20 cellular contexts compared by ENCODE assay signal in the genomic region with DNA sequence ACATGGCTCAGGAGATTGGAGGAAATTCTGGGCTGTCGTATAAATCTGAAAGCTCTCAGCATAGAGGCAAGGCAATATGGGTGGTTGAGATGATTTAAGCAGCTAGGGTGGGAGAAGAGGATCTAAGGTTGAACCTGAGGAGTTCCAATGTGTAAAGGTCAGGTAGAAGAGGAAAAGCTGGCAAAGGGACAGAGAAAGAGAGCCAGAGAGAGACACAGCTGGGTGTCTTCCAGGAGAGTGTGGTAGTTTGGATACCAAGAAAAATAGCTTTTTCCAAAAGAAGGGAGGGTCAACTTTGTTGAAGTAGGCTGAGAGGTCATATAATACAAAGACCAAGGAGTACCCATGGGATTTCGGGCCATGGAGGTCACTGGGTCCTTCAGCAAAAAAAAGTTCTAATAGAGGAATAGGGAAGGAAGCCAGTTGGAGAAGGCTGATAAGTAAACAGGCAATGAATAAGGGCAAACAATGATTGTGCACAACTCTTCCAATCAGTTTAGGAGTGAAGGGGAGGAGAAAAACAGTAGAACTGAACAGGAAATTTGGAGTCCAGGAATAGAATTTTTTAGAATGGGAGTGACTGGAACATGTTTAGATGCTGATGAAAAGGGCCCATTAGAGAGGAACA.
"Had no signal": no experiment of that assay in that cellular context is flagged by ENCODE, and none has a peak within 500 bp of the region (broad histone marks: within the 10 kb centered on the region; RNA-seq: fewer than 3 reads in every experiment).

No MANE protein-coding gene starts in this region.

- H3K4me3 ChIP-seq: colonic mucosa, left lung, right atrium auricular region, suprapubic skin, transverse colon, uterus had no signal

- ATAC-seq: left lung had no signal

- H3K27me3 Mint-ChIP-seq: activated CD4-positive, alpha-beta T cell treated with anti-CD3 and anti-CD28 coated beads, Interleukin-2, amount 10 ng/mL, durations not matched to agents 24 days and 14 days; progenitor cell of endocrine pancreas had no signal

- H3K4me1 ChIP-seq: colonic mucosa, left lung, right atrium auricular region, suprapubic skin, transverse colon, uterus had no signal

- H3K9me3 Mint-ChIP-seq: activated naive CD4-positive, alpha-beta T cell treated with anti-CD3 and anti-CD28 coated beads, Interleukin-2, amount 10 ng/mL, durations not matched to agents 7 days and 5 days; central memory CD8-positive, alpha-beta T cell had no signal

- H3K36me3 ChIP-seq: colonic mucosa, left lung, right atrium auricular region, suprapubic skin, transverse colon, uterus had no signal

- DNase-seq: activated CD4-positive, alpha-beta T cell treated with anti-CD3 and anti-CD28 coated beads, Interleukin-2, amount 10 ng/mL, durations not matched to agents 24 days and 14 days; activated CD8-positive, alpha-beta memory T cell treated with anti-CD3 and anti-CD28 coated beads, Interleukin-2, amount 50 U/mL, for 48 hours; activated effector memory CD4-positive, alpha-beta T cell treated with Interleukin-2 at 50 U/mL for 16 hours; activated naive CD4-positive, alpha-beta T cell treated with anti-CD3 and anti-CD28 coated beads, Interleukin-2, amount 10 ng/mL, durations not matched to agents 7 days and 5 days; activated T-cell treated with anti-CD3 and anti-CD28 coated beads, Interleukin-2, amount 50 U/mL, for 48 hours; aorta; colonic mucosa; left lung; occipital lobe; stimulated activated CD4-positive, alpha-beta T cell treated with anti-CD3 and anti-CD28 coated beads, Interleukin-2, amount 100 ng/mL, for 24 hours; transverse colon; uterus had no signal

- H3K27me3 ChIP-seq: colonic mucosa, left lung, right atrium auricular region, suprapubic skin, transverse colon, uterus had no signal

- H3K4me3 Mint-ChIP-seq: activated CD4-positive, alpha-beta T cell treated with anti-CD3 and anti-CD28 coated beads, Interleukin-2, amount 10 ng/mL, durations not matched to agents 24 days and 14 days; activated naive CD4-positive, alpha-beta T cell treated with anti-CD3 and anti-CD28 coated beads, Interleukin-2, amount 10 ng/mL, durations not matched to agents 7 days and 5 days; central memory CD8-positive, alpha-beta T cell; stimulated activated naive CD8-positive, alpha-beta T cell treated with anti-CD3 and anti-CD28 coated beads, Interleukin-15, Interleukin-2, amounts not matched to agents 100 ng/mL and 50 ng/mL, for 24 hours had no signal

- H3K4me1 Mint-ChIP-seq: activated CD4-positive, alpha-beta T cell treated with anti-CD3 and anti-CD28 coated beads, Interleukin-2, amount 10 ng/mL, durations not matched to agents 24 days and 14 days; activated naive CD4-positive, alpha-beta T cell treated with anti-CD3 and anti-CD28 coated beads, Interleukin-2, amount 10 ng/mL, durations not matched to agents 7 days and 5 days; central memory CD8-positive, alpha-beta T cell had no signal

- FAIRE-seq: frontal cortex, keratinocyte, TTC549 had no signal

- H3K9me3 ChIP-seq: colonic mucosa, uterus had no signal

- H3K27ac ChIP-seq: colonic mucosa, left lung, right atrium auricular region, suprapubic skin, transverse colon, uterus had no signal

- H3K36me3 Mint-ChIP-seq: activated naive CD4-positive, alpha-beta T cell treated with anti-CD3 and anti-CD28 coated beads, Interleukin-2, amount 10 ng/mL, durations not matched to agents 7 days and 5 days had no signal

- H3K27ac Mint-ChIP-seq: activated CD4-positive, alpha-beta T cell treated with anti-CD3 and anti-CD28 coated beads, Interleukin-2, amount 10 ng/mL, durations not matched to agents 24 days and 14 days; activated naive CD4-positive, alpha-beta T cell treated with anti-CD3 and anti-CD28 coated beads, Interleukin-2, amount 10 ng/mL, durations not matched to agents 7 days and 5 days; progenitor cell of endocrine pancreas; stimulated activated naive CD8-positive, alpha-beta T cell treated with anti-CD3 and anti-CD28 coated beads, Interleukin-15, Interleukin-2, amounts not matched to agents 100 ng/mL and 50 ng/mL, for 24 hours had no signal
